19 cellular contexts compared by ENCODE assay signal in genomic region chr16:7344806-7345416, GRCh38. TPM values are rescaled to one million over a fixed set of nuclear protein-coding genes. Genes with fewer than 3 reads are reported as not detected.
"Had no signal": no experiment of that assay in that cellular context is flagged by ENCODE, and none has a peak within 500 bp of the region (broad histone marks: within the 10 kb centered on the region; RNA-seq: fewer than 3 reads in every experiment).

No MANE protein-coding gene starts in this region.

- H3K36me3 ChIP-seq: spleen, upper lobe of left lung had no signal

- DNase-seq: activated CD4-positive, alpha-beta T cell treated with anti-CD3 and anti-CD28 coated beads, Interleukin-2, amount 50 U/mL, for 1 hour; activated CD4-positive, CD25-positive, alpha-beta regulatory T cell; activated naive CD8-positive, alpha-beta T cell treated with anti-CD3 and anti-CD28 coated beads, Interleukin-2, amount 10 ng/mL, durations not matched to agents 7 days and 5 days; effector memory CD4-positive, alpha-beta T cell; foreskin keratinocyte; head of caudate nucleus; left colon; mammary epithelial cell; mucosa of descending colon; naive thymus-derived CD8-positive, alpha-beta T cell; nucleus accumbens; spleen; stimulated activated naive CD8-positive, alpha-beta T cell treated with anti-CD3 and anti-CD28 coated beads, Interleukin-15, amount 100 ng/mL, for 72 hours; SW 1271; testis; upper lobe of left lung had no signal

- H3K4me1 ChIP-seq: foreskin keratinocyte, spleen, testis, upper lobe of left lung had no signal

- H3K27ac ChIP-seq: foreskin keratinocyte, spleen, testis, upper lobe of left lung had no signal

- H3K4me3 ChIP-seq: mucosa of descending colon, spleen, testis, upper lobe of left lung had no signal

- H3K27me3 ChIP-seq: foreskin keratinocyte, spleen, testis, upper lobe of left lung had no signal

- H3K9me3 ChIP-seq: mucosa of descending colon, testis, upper lobe of left lung had no signal

- ATAC-seq: foreskin keratinocyte; left colon; mucosa of descending colon; naive thymus-derived CD8-positive, alpha-beta T cell; sciatic nerve; stimulated activated naive CD8-positive, alpha-beta T cell treated with anti-CD3 and anti-CD28 coated beads, Interleukin-15, amount 100 ng/mL, for 72 hours had no signal

RNA-seq across cellular contexts. Expression of gene RBFOX1, which starts 12.3 kb away (rescaled TPM):
- total RNA-seq: activated CD8-positive, alpha-beta memory T cell treated with anti-CD3 and anti-CD28 coated beads for 36 hours; activated naive CD8-positive, alpha-beta T cell treated with anti-CD3 and anti-CD28 coated beads, Interleukin-2, amount 10 ng/mL, durations not matched to agents 7 days and 5 days; activated T-helper 1 cell treated with anti-CD3 and anti-CD28 coated beads, Interleukin-12 subunit alpha, Interleukin-12 subunit beta, Interleukin-2, Interleukin-4 antibody, amounts not matched to agents 30 ng/mL and 10 ng/mL and 1 ng/mL, durations not matched to agents 14 hours and 24 hours and 36 hours; foreskin keratinocyte; mammary epithelial cell; naive thymus-derived CD8-positive, alpha-beta T cell; spleen; upper lobe of left lung had no signal
